ENCODE assay signal across 15 cellular contexts in genomic region chr22:44133901-44134511, GRCh38. TPM values are rescaled to one million over a fixed set of nuclear protein-coding genes. Genes with fewer than 3 reads are reported as not detected.
DNase-seq lines count a peak whose midpoint lies in the region; ATAC-seq and TF ChIP-seq lines count a peak whose summit lies in the region.
"Had no signal": no experiment of that assay in that cellular context is flagged by ENCODE, and none has a peak within 500 bp of the region (broad histone marks: within the 10 kb centered on the region; RNA-seq: fewer than 3 reads in every experiment).

No MANE protein-coding gene starts in this region.

- in situ Hi-C loops in astrocyte of the spinal cord (cut with HindIII; ENCODE audit: low sequenced_read_pairs), result no loop called here

- no peaks in the 10 kb centered on the region for H3K27me3 Mint-ChIP-seq in T-helper 1 cell treated with Interleukin-12 subunit alpha and Interleukin-12 subunit beta and Interleukin-4 antibody, amounts not matched to agents 30 μg/mL and 1 μg/mL, for 36 hours (ENCODE audit: low read depth)
- peaks cover 0 to 6% of the 10 kb centered on the region in 2 donors for H3K27me3 Mint-ChIP-seq in natural killer cell treated with Interleukin-12 subunit alpha and Interleukin-12 subunit beta and Interleukin-15 and Interleukin-18, amount 100 ng/mL, for 72 hours

- H3K27ac Mint-ChIP-seq in T-helper 1 cell treated with Interleukin-12 subunit alpha and Interleukin-12 subunit beta and Interleukin-4 antibody, amounts not matched to agents 30 μg/mL and 1 μg/mL, for 36 hours, result peak overlapping the region; percentile 27
- no peak overlapping the region for H3K27ac Mint-ChIP-seq in natural killer cell treated with Interleukin-12 subunit alpha and Interleukin-12 subunit beta and Interleukin-15 and Interleukin-18, amount 100 ng/mL, for 72 hours
- H3K27ac Mint-ChIP-seq: activated naive CD4-positive, alpha-beta T cell treated with anti-CD3 and anti-CD28 coated beads for 36 hours had no signal

- H3K36me3 ChIP-seq in right lobe of liver, result no peaks in the 10 kb centered on the region

- intact Hi-C loops in right lobe of liver (cut with DNase I), result no loop called here

- H3K4me1 ChIP-seq in right lobe of liver, result no peaks in the 10 kb centered on the region
- H3K4me1 ChIP-seq: tibial artery had no signal

- H3K27ac ChIP-seq in right lobe of liver (no peak overlapping the region), substantia nigra (ENCODE audit: low read depth, low read length, poor library complexity, severe bottlenecking) (no peak overlapping the region)
- H3K27ac ChIP-seq: tibial artery had no signal

- WGBS in right lobe of liver (ENCODE audit: insufficient coverage, low coverage, low lambda C conversion rate, missing lambda C conversion rate), result 57% methylated on average over 8 of the region's 20 CpGs

- TF ChIP-seq CTCF in astrocyte of the spinal cord (IDR thresholded peaks at IDR 0.05; ENCODE audit: low read depth, low read length), result no peak
- TF ChIP-seq CTCF in right lobe of liver (IDR thresholded peaks at IDR 0.05), result no peak

- H3K4me3 ChIP-seq in astrocyte of the spinal cord (ENCODE audit: low read depth, low read length) (no peak overlapping the region), right lobe of liver (no peak overlapping the region)
- H3K4me3 ChIP-seq: smooth muscle cell, tibial artery had no signal

- DNase-seq in T-helper 1 cell, result no peak
- DNase-seq in astrocyte of the spinal cord (ENCODE audit: low read depth, low spot score), result peak; percentile 97
- DNase-seq in right lobe of liver, result peak in 2 of 3 donors; percentile 37 to 58
- peak in 27 of 49 donors; percentile 10 to 71 (median 49) for DNase-seq in substantia nigra (lab: John Stamatoyannopoulos, UW)
- no peak for DNase-seq in NCI-H524 (lab: John Stamatoyannopoulos, UW)
- no peak for DNase-seq in natural killer cell treated with Interleukin-12 subunit alpha and Interleukin-12 subunit beta and Interleukin-15 and Interleukin-18, amount 100 ng/mL, for 72 hours (ENCODE audit: low spot score)
- DNase-seq: 8988T; activated naive CD4-positive, alpha-beta T cell treated with anti-CD3 and anti-CD28 coated beads for 36 hours; COR-L47; HCEC 1CT; NCI-H345 had no signal

- TF ChIP-seq POLR2A in right lobe of liver (IDR thresholded peaks at IDR 0.05), result no peak

- no peaks in the 10 kb centered on the region for H3K9me3 ChIP-seq in right lobe of liver

- ATAC-seq in right lobe of liver (peak; percentile 70 to 81 (median 79)), HG03045 (IDR thresholded peaks at IDR 0.05; ENCODE audit: unreplicated experiment) (no peak)
- no peak for ATAC-seq in natural killer cell treated with Interleukin-12 subunit alpha and Interleukin-12 subunit beta and Interleukin-15 and Interleukin-18, amount 100 ng/mL, for 72 hours

- H3K4me3 Mint-ChIP-seq in T-helper 1 cell treated with Interleukin-12 subunit alpha and Interleukin-12 subunit beta and Interleukin-4 antibody, amounts not matched to agents 30 μg/mL and 1 μg/mL, for 36 hours, result no peak overlapping the region
- no peak overlapping the region for H3K4me3 Mint-ChIP-seq in natural killer cell treated with Interleukin-12 subunit alpha and Interleukin-12 subunit beta and Interleukin-15 and Interleukin-18, amount 100 ng/mL, for 72 hours
- H3K4me3 Mint-ChIP-seq: activated naive CD4-positive, alpha-beta T cell treated with anti-CD3 and anti-CD28 coated beads for 36 hours had no signal

- peaks cover 21% of the 10 kb centered on the region for H3K4me1 Mint-ChIP-seq in T-helper 1 cell treated with Interleukin-12 subunit alpha and Interleukin-12 subunit beta and Interleukin-4 antibody, amounts not matched to agents 30 μg/mL and 1 μg/mL, for 36 hours (ENCODE audit: low read depth)
- H3K4me1 Mint-ChIP-seq in natural killer cell treated with Interleukin-12 subunit alpha and Interleukin-12 subunit beta and Interleukin-15 and Interleukin-18, amount 100 ng/mL, for 72 hours (ENCODE audit: low read depth in 2 of 2), result peaks cover 0 to 10% of the 10 kb centered on the region in 2 donors

- peaks cover 35% of the 10 kb centered on the region for H3K36me3 Mint-ChIP-seq in T-helper 1 cell treated with Interleukin-12 subunit alpha and Interleukin-12 subunit beta and Interleukin-4 antibody, amounts not matched to agents 30 μg/mL and 1 μg/mL, for 36 hours (ENCODE audit: low read depth)
- H3K36me3 Mint-ChIP-seq in natural killer cell treated with Interleukin-12 subunit alpha and Interleukin-12 subunit beta and Interleukin-15 and Interleukin-18, amount 100 ng/mL, for 72 hours, result peaks cover 15% of the 10 kb centered on the region

- no peaks in the 10 kb centered on the region for H3K27me3 ChIP-seq in right lobe of liver
- H3K27me3 ChIP-seq: tibial artery had no signal

- peaks cover 35% of the 10 kb centered on the region for H3K9me3 Mint-ChIP-seq in T-helper 1 cell treated with Interleukin-12 subunit alpha and Interleukin-12 subunit beta and Interleukin-4 antibody, amounts not matched to agents 30 μg/mL and 1 μg/mL, for 36 hours
- peaks cover 7% of the 10 kb centered on the region for H3K9me3 Mint-ChIP-seq in natural killer cell treated with Interleukin-12 subunit alpha and Interleukin-12 subunit beta and Interleukin-15 and Interleukin-18, amount 100 ng/mL, for 72 hours

RNA-seq across cellular contexts. Expression of gene PARVG, which starts 46.7 kb away (rescaled TPM):
- total RNA-seq in right lobe of liver, result 10 to 100 TPM in 2 of 6 experiments, 1 to 10 TPM in 4; 3.7 to 10.8 (median 7.9) TPM
- 10 to 100 TPM; 64.6 to 85.8 TPM for total RNA-seq in natural killer cell treated with Interleukin-12 subunit alpha and Interleukin-12 subunit beta and Interleukin-15 and Interleukin-18, amount 100 ng/mL, for 72 hours

Comparison
In these comparisons a context has a peak if more than half of its experiments do, and no peak if none do; other contexts are left out.
1. DNase-seq: peak in astrocyte of the spinal cord (single experiment), right lobe of liver (2 of 3) and substantia nigra (27 of 49); none in T-helper 1 cell (0 of 5), NCI-H524 (0 of 2) and natural killer cell treated with Interleukin-12 subunit alpha and Interleukin-12 subunit beta and Interleukin-15 and Interleukin-18, amount 100 ng/mL, for 72 hours (single experiment).
2. ATAC-seq: peak in right lobe of liver (4 of 4); none in natural killer cell treated with Interleukin-12 subunit alpha and Interleukin-12 subunit beta and Interleukin-15 and Interleukin-18, amount 100 ng/mL, for 72 hours (0 of 2) and HG03045 (single experiment).
3. RNA of gene PARVG, which starts 46.7 kb away (total RNA-seq): 64.6 to 85.8 TPM in natural killer cell treated with Interleukin-12 subunit alpha and Interleukin-12 subunit beta and Interleukin-15 and Interleukin-18, amount 100 ng/mL, for 72 hours; 3.7 to 10.8 TPM in right lobe of liver; every median in the first group is over 4 times any median in the second.